36 cellular contexts compared by ENCODE assay signal in genomic region chr1:153251087-153251486, GRCh38. TPM values are rescaled to one million over a fixed set of nuclear protein-coding genes. Genes with fewer than 3 reads are reported as not detected.
"Had no signal": no experiment of that assay in that cellular context is flagged by ENCODE, and none has a peak within 500 bp of the region (broad histone marks: within the 10 kb centered on the region; RNA-seq: fewer than 3 reads in every experiment).

No MANE protein-coding gene starts in this region.

- H3K36me3 ChIP-seq: left ventricle myocardium inferior, neural progenitor cell, neutrophil, right atrium auricular region, right lobe of liver, suprapubic skin, thoracic aorta, tibial artery, upper lobe of right lung had no signal

- H3K4me3 Mint-ChIP-seq: mesothelial cell of epicardium; natural killer cell; nephron progenitor cell; neural progenitor cell; stimulated activated naive CD8-positive, alpha-beta T cell treated with anti-CD3 and anti-CD28 coated beads, Interleukin-15, Interleukin-2, amounts not matched to agents 100 ng/mL and 50 ng/mL, for 24 hours had no signal

- H3K9me3 ChIP-seq: left ventricle myocardium inferior, neutrophil, right atrium auricular region, right lobe of liver, suprapubic skin, thoracic aorta, tibial artery, upper lobe of right lung had no signal

- H3K27me3 ChIP-seq: hepatocyte, neural progenitor cell, right atrium auricular region, right lobe of liver, suprapubic skin had no signal

- ATAC-seq: natural killer cell, right lobe of liver, upper lobe of right lung had no signal

- H2AFZ ChIP-seq: hepatocyte, neural progenitor cell, parathyroid adenoma had no signal

- DNase-seq: islet precursor cell; left ventricle myocardium inferior; mesendoderm; naive B cell; natural killer cell; nephron progenitor cell; occipital lobe; right lobe of liver; stimulated activated CD4-positive, alpha-beta T cell treated with anti-CD3 and anti-CD28 coated beads, Interleukin-1b, Interleukin-23, amount 100 ng/mL, for 48 hours; stimulated activated CD4-positive, alpha-beta T cell treated with anti-CD3 and anti-CD28 coated beads, Interleukin-2, amount 100 ng/mL, for 48 hours; stimulated activated CD4-positive, alpha-beta T cell treated with anti-CD3 and anti-CD28 coated beads, Interleukin-4, amount 100 ng/mL, for 4 hours; stimulated activated CD8-positive, alpha-beta memory T cell treated with anti-CD3 and anti-CD28 coated beads, Interleukin-4, amount 100 ng/mL, for 48 hours; stimulated activated naive CD4-positive, alpha-beta T cell; tibial artery; trophoblast cell; upper lobe of right lung had no signal

- H3K27ac Mint-ChIP-seq: mesothelial cell of epicardium; naive B cell; natural killer cell; nephron progenitor cell; neural progenitor cell; stimulated activated naive CD8-positive, alpha-beta T cell treated with anti-CD3 and anti-CD28 coated beads, Interleukin-15, Interleukin-2, amounts not matched to agents 100 ng/mL and 50 ng/mL, for 24 hours had no signal

- H3K27ac ChIP-seq: hepatocyte, left ventricle myocardium inferior, neural progenitor cell, neutrophil, parathyroid adenoma, right atrium auricular region, right lobe of liver, suprapubic skin, thoracic aorta, tibial artery, upper lobe of right lung had no signal

- H3K4me2 ChIP-seq: hepatocyte, neural progenitor cell, smooth muscle cell had no signal

- H3K4me1 Mint-ChIP-seq: mesothelial cell of epicardium, natural killer cell, nephron progenitor cell, neural progenitor cell had no signal

- H3K9ac ChIP-seq: neural progenitor cell, parathyroid adenoma had no signal

- H3K4me3 ChIP-seq: hepatocyte, left ventricle myocardium inferior, lung, neural progenitor cell, right atrium auricular region, right lobe of liver, smooth muscle cell, suprapubic skin, thoracic aorta, tibial artery, upper lobe of right lung had no signal

- H3K36me3 Mint-ChIP-seq: mesothelial cell of epicardium, naive B cell, natural killer cell, neural progenitor cell had no signal

- H3K4me1 ChIP-seq: left ventricle myocardium inferior, neural progenitor cell, parathyroid adenoma, right atrium auricular region, right lobe of liver, suprapubic skin, tibial artery, upper lobe of right lung had no signal

- H3K79me2 ChIP-seq: hepatocyte, parathyroid adenoma had no signal

- H3K9me3 Mint-ChIP-seq: mesothelial cell of epicardium; natural killer cell; neural progenitor cell; stimulated activated naive CD8-positive, alpha-beta T cell treated with anti-CD3 and anti-CD28 coated beads, Interleukin-15, Interleukin-2, amounts not matched to agents 100 ng/mL and 50 ng/mL, for 24 hours had no signal

RNA-seq across cellular contexts. Expression of gene LORICRIN, which starts 8.4 kb away (rescaled TPM):
- total RNA-seq: hepatocyte, kidney epithelial cell, left ventricle myocardium inferior, lung, mesothelial cell of epicardium, mononuclear cell, natural killer cell, occipital lobe, osteocyte, posterior vena cava, pulmonary artery endothelial cell, renal cortical epithelial cell, right atrium auricular region, right lobe of liver, skeletal muscle tissue, smooth muscle cell, subcutaneous adipose tissue, thoracic aorta, upper lobe of right lung had no signal

RNA-seq across cellular contexts. Expression of gene PRR9, which starts 33.7 kb away (rescaled TPM):
- total RNA-seq: hepatocyte, kidney epithelial cell, left ventricle myocardium inferior, lung, mesothelial cell of epicardium, mononuclear cell, natural killer cell, occipital lobe, osteocyte, posterior vena cava, pulmonary artery endothelial cell, renal cortical epithelial cell, right lobe of liver, skeletal muscle tissue, subcutaneous adipose tissue, thoracic aorta, upper lobe of right lung had no signal

RNA-seq across cellular contexts. Expression of gene LELP1, which starts 47.9 kb away (rescaled TPM):
- total RNA-seq: hepatocyte, kidney epithelial cell, left ventricle myocardium inferior, lower leg skin, lung, mesothelial cell of epicardium, mononuclear cell, natural killer cell, occipital lobe, osteocyte, posterior vena cava, pulmonary artery endothelial cell, renal cortical epithelial cell, right atrium auricular region, right lobe of liver, skeletal muscle tissue, smooth muscle cell, subcutaneous adipose tissue, suprapubic skin, thoracic aorta, upper lobe of right lung had no signal
